In the genomic region with DNA sequence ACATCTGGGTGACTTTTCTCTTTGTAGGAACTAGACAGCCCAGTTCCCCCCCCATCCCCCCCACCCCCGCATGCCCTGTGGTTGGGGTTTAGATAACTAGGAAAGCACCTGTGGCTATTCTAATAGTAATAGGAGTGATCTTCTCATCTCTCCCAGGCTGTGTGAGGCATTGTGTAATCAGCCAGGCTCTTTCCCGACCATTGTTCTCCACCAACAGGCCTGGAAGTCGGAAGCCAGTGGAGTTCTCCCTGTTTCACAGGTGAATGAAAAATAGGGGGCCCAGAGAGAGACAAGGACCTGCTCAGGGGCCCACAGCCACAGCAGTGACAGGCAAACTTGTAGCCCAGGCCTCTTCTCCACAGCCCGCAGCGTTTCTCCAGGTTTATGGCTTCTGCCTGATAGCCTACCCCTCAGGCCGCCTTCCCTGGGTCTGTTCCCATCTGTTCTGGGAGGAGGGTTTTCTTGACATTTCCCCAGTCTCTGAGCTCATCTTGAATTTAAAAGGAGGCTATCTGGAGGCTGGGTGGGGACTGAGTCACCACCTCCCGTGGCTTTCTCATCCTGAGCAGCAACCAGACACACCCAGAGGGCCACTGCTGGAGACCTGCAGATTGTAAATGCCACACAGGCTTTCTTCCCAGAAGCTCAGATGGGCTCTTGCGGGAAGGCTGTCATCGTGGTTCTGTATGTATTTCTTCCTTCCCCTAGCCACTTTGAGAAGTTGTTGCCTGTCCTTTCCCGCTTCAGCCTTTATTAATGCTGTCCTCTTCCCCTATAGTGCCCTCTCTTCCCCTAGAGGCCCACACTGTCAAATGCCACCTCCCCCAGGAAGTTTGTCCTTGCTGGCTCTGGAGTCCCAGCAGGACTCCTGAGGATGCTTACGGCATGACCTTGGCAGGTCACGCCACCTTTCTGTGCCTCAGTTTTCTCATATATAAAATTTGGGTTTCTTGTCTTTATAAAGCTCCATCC, we compare ENCODE assay signal across 8 cellular contexts.
DNase-seq lines count a peak whose midpoint lies in the region; ATAC-seq and TF ChIP-seq lines count a peak whose summit lies in the region.

No MANE protein-coding gene starts in this region.

- no peak for TF ChIP-seq POLR2A in erythroblast (IDR thresholded peaks at IDR 0.05; ENCODE audit: low read length)

- no peak overlapping the region for H2AK5ac ChIP-seq in neuronal stem cell (ENCODE audit: low read depth, low read length)

- no peak overlapping the region for H3K18ac ChIP-seq in neuronal stem cell (ENCODE audit: low read length)

- H2BK12ac ChIP-seq in neuronal stem cell (ENCODE audit: low read length), result no peak overlapping the region

- H3K9ac ChIP-seq in neuronal stem cell (ENCODE audit: low read depth, low read length, poor library complexity), result no peak overlapping the region

- no peak overlapping the region for H2BK15ac ChIP-seq in neuronal stem cell (ENCODE audit: low read length)

- H3K4me3 ChIP-seq in DOHH2 (ENCODE audit: low read length), result no peak overlapping the region
- H3K4me3 ChIP-seq in neuronal stem cell (ENCODE audit: low read length in 2 of 2), result no peak overlapping the region

- peaks cover 77% of the 10 kb centered on the region for H3K79me2 ChIP-seq in DOHH2 (ENCODE audit: control insufficient read depth, low read length)

- H3K36me3 ChIP-seq in DOHH2 (ENCODE audit: control insufficient read depth, low read length) (peaks cover 14% of the 10 kb centered on the region; the same call in 1 of the 2 replicates), neuronal stem cell (replicated peaks in 1 of 2; ENCODE audit: control insufficient read depth in 2 of 2, insufficient read depth in 2 of 2, low read length in 2 of 2) (peaks cover 4 to 55% of the 10 kb centered on the region in 2 donors)

- no CpG with 5 or more reads among the region's 12 CpGs for WGBS in neuronal stem cell (ENCODE audit: extremely low coverage in 2 of 2, insufficient read length in 2 of 2, insufficient replicate concordance in 1 of 2), 2 donors

- H3K27ac ChIP-seq in DOHH2 (ENCODE audit: low read depth, low read length) (no peak overlapping the region), neuronal stem cell (replicated peaks; ENCODE audit: low read length) (peak overlapping the region; percentile 38)

- H2BK120ac ChIP-seq in neuronal stem cell (ENCODE audit: low read depth, low read length), result no peak overlapping the region

- H3K9me3 ChIP-seq in DOHH2 (ENCODE audit: control insufficient read depth, insufficient read depth, low read length), result no peaks in the 10 kb centered on the region
- no peaks in the 10 kb centered on the region for H3K9me3 ChIP-seq in neuronal stem cell (replicated peaks in 1 of 2; ENCODE audit: control insufficient read depth in 2 of 2, insufficient read depth in 1 of 2, low read depth in 1 of 2, low read length in 2 of 2)

- H3K27me3 ChIP-seq in DOHH2 (ENCODE audit: control insufficient read depth, low read length) (no peaks in the 10 kb centered on the region), neuronal stem cell (ENCODE audit: control insufficient read depth in 3 of 3, insufficient read depth in 3 of 3, low read depth in 1 of 3, low read length in 3 of 3) (no peaks in the 10 kb centered on the region)

- TF ChIP-seq CTCF in DOHH2 (IDR thresholded peaks at IDR 0.05; ENCODE audit: low read depth, low read length, poor library complexity, severe bottlenecking), result no peak

- no peak overlapping the region for H4K8ac ChIP-seq in neuronal stem cell (ENCODE audit: low read depth, low read length)

- no peak overlapping the region for H3K4ac ChIP-seq in neuronal stem cell (ENCODE audit: low read length)

- no peak overlapping the region for H4K91ac ChIP-seq in neuronal stem cell (ENCODE audit: low read depth, low read length, poor library complexity)

- H4K20me1 ChIP-seq in DOHH2 (ENCODE audit: control insufficient read depth, insufficient read depth, low read depth, low read length), result peaks cover 7% of the 10 kb centered on the region; the same call in 1 of the 2 replicates

- no peak for ATAC-seq in HG03442 (IDR thresholded peaks at IDR 0.05; ENCODE audit: unreplicated experiment)

- H3F3A ChIP-seq in DOHH2 (ENCODE audit: control insufficient read depth, insufficient read depth), result peaks cover 21% of the 10 kb centered on the region

- DNase-seq in NCI-H146 treated with DMSO at 0.1 percent for 48 hours (lab: John Stamatoyannopoulos, UW; ENCODE audit: unreplicated experiment) (peak; percentile 68), erythroblast (lab: John Stamatoyannopoulos, UW) (peak; percentile 48 to 72), neuronal stem cell (ENCODE audit: low spot score) (no peak), D341Med (ENCODE audit: low spot score) (no peak), NCI-H128 (lab: John Stamatoyannopoulos, UW; ENCODE audit: unreplicated experiment) (no peak)
- DNase-seq in activated CD8-positive, alpha-beta memory T cell treated with anti-CD3 and anti-CD28 coated beads, Interleukin-2, amount 50 U/mL, for 48 hours, result peak; percentile 64

- no peaks in the 10 kb centered on the region for H3K9me2 ChIP-seq in DOHH2 (replicated peaks; ENCODE audit: control insufficient read depth, low read length)

- H2AFZ ChIP-seq in neuronal stem cell (ENCODE audit: low read length), result no peak overlapping the region

- H3K79me1 ChIP-seq in neuronal stem cell (ENCODE audit: low read depth, low read length), result peaks cover 19% of the 10 kb centered on the region

- H3K4me1 ChIP-seq in DOHH2 (ENCODE audit: control insufficient read depth, low read length) (peaks cover 91% of the 10 kb centered on the region), neuronal stem cell (ENCODE audit: control insufficient read depth in 2 of 2, insufficient read depth in 1 of 2, low read depth in 1 of 2, low read length in 2 of 2) (peaks cover 19 to 34% of the 10 kb centered on the region in 2 donors)

- peak overlapping the region; percentile 75; the same call in 1 of the 2 replicates for H3K4me2 ChIP-seq in DOHH2 (ENCODE audit: low read length)
- H3K4me2 ChIP-seq in neuronal stem cell (ENCODE audit: insufficient read depth, low read length, poor library complexity, severe bottlenecking), result no peak overlapping the region

- H3K14ac ChIP-seq in neuronal stem cell (ENCODE audit: low read length), result no peak overlapping the region

- H3K23ac ChIP-seq in neuronal stem cell (ENCODE audit: low read depth, low read length, poor library complexity), result no peak overlapping the region

- no peak overlapping the region for H2BK5ac ChIP-seq in neuronal stem cell (ENCODE audit: low read length)

Comparison
In these comparisons a context has a peak if more than half of its experiments do, and no peak if none do; other contexts are left out.
1. DNase-seq: peak in NCI-H146 treated with DMSO at 0.1 percent for 48 hours (single experiment), activated CD8-positive, alpha-beta memory T cell treated with anti-CD3 and anti-CD28 coated beads, Interleukin-2, amount 50 U/mL, for 48 hours (single experiment) and erythroblast (2 of 2); none in neuronal stem cell (single experiment), D341Med (single experiment) and NCI-H128 (single experiment).